Comparison of ENCODE assay signal across 11 cellular contexts in genomic region chr1:117967900-117968299, GRCh38. TPM values are rescaled to one million over a fixed set of nuclear protein-coding genes. Genes with fewer than 3 reads are reported as not detected.
DNase-seq lines count a peak whose midpoint lies in the region; ATAC-seq and TF ChIP-seq lines count a peak whose summit lies in the region.
"Had no signal": no experiment of that assay in that cellular context is flagged by ENCODE, and none has a peak within 500 bp of the region (broad histone marks: within the 10 kb centered on the region; RNA-seq: fewer than 3 reads in every experiment).

No MANE protein-coding gene starts in this region.

- no peak for TF ChIP-seq EP300 in gastroesophageal sphincter (IDR thresholded peaks at IDR 0.05)

- POLR2A ChIA-PET in A673 (lab: Charles Lee; ENCODE audit: low non-redundant PET): no interaction called here

- H3K27ac Mint-ChIP-seq in activated T-helper 1 cell treated with anti-CD3 and anti-CD28 coated beads, Interleukin-12 subunit alpha, Interleukin-12 subunit beta, Interleukin-2, Interleukin-4 antibody, amounts not matched to agents 30 ng/mL and 10 ng/mL and 1 ng/mL, durations not matched to agents 14 hours and 24 hours and 36 hours: no peak overlapping the region
- H3K27ac Mint-ChIP-seq: activated T-cell treated with anti-CD3 and anti-CD28 coated beads, Interleukin-2, amount 50 U/mL, for 72 hours had no signal

- H3K9me3 Mint-ChIP-seq in activated T-helper 1 cell treated with anti-CD3 and anti-CD28 coated beads, Interleukin-12 subunit alpha, Interleukin-12 subunit beta, Interleukin-2, Interleukin-4 antibody, amounts not matched to agents 30 ng/mL and 10 ng/mL and 1 ng/mL, durations not matched to agents 14 hours and 24 hours and 36 hours: no peaks in the 10 kb centered on the region
- H3K9me3 Mint-ChIP-seq: activated T-cell treated with anti-CD3 and anti-CD28 coated beads, Interleukin-2, amount 50 U/mL, for 72 hours; central memory CD8-positive, alpha-beta T cell; WTC11 had no signal

- DNase-seq in A673 (ENCODE audit: low spot score) (peak; percentile 50), LNCaP clone FGC (ENCODE audit: low read depth) (peak; percentile 51), RPMI8226 (peak; percentile 35), fibroblast of pulmonary artery (ENCODE audit: low read depth) (peak; percentile 49), Right ventricle myocardium inferior (ENCODE audit: missing footprints) (no peak)
- no peak for DNase-seq in activated T-helper 1 cell treated with anti-CD3 and anti-CD28 coated beads, Interleukin-12 subunit alpha, Interleukin-12 subunit beta, Interleukin-2, Interleukin-4 antibody, amounts not matched to agents 30 ng/mL and 10 ng/mL and 1 ng/mL, durations not matched to agents 14 hours and 24 hours and 36 hours (ENCODE audit: low spot score)
- DNase-seq: activated T-cell treated with anti-CD3 and anti-CD28 coated beads, Interleukin-2, amount 50 U/mL, for 72 hours had no signal

- H3K36me3 ChIP-seq in A673 (ENCODE audit: insufficient read depth, low read length, poor library complexity, severe bottlenecking): no peaks in the 10 kb centered on the region
- H3K36me3 ChIP-seq in gastroesophageal sphincter: peaks cover 0 to 2% of the 10 kb centered on the region in 2 donors

- peaks cover 10% of the 10 kb centered on the region for H3K4me1 ChIP-seq in A673 (ENCODE audit: insufficient read depth, low read length, poor library complexity, severe bottlenecking)
- no peaks in the 10 kb centered on the region for H3K4me1 ChIP-seq in gastroesophageal sphincter

- no TSS peak for BruUV-seq in A673 (replicated peaks; lab: Mats Ljungman, UMichigan)

- intact Hi-C loops in A673 (cut with micrococcal nuclease; ENCODE audit: unreplicated experiment): no loop called here
- intact Hi-C loops in activated T-helper 1 cell treated with anti-CD3 and anti-CD28 coated beads, Interleukin-12 subunit alpha, Interleukin-12 subunit beta, Interleukin-2, Interleukin-4 antibody, amounts not matched to agents 30 ng/mL and 10 ng/mL and 1 ng/mL, durations not matched to agents 14 hours and 24 hours and 36 hours (cut with micrococcal nuclease): no loop called here
- intact Hi-C loops in Right ventricle myocardium inferior (cut with DNase I): no loop called here

- H3K4me3 ChIP-seq in A673 (ENCODE audit: low read depth, low read length, poor library complexity, severe bottlenecking) (no peak overlapping the region), LNCaP clone FGC (ENCODE audit: low read depth, low read length) (no peak overlapping the region), fibroblast of pulmonary artery (replicated peaks; ENCODE audit: low read depth, low read length) (no peak overlapping the region), gastroesophageal sphincter (no peak overlapping the region)

- no peaks in the 10 kb centered on the region for H3K9me3 ChIP-seq in A673 (ENCODE audit: low read depth, low read length, poor library complexity, severe bottlenecking)
- H3K9me3 ChIP-seq in gastroesophageal sphincter: no peaks in the 10 kb centered on the region

- no peaks in the 10 kb centered on the region for H3K27me3 Mint-ChIP-seq in activated T-helper 1 cell treated with anti-CD3 and anti-CD28 coated beads, Interleukin-12 subunit alpha, Interleukin-12 subunit beta, Interleukin-2, Interleukin-4 antibody, amounts not matched to agents 30 ng/mL and 10 ng/mL and 1 ng/mL, durations not matched to agents 14 hours and 24 hours and 36 hours (ENCODE audit: insufficient read depth)

- H3K4me3 Mint-ChIP-seq in activated T-helper 1 cell treated with anti-CD3 and anti-CD28 coated beads, Interleukin-12 subunit alpha, Interleukin-12 subunit beta, Interleukin-2, Interleukin-4 antibody, amounts not matched to agents 30 ng/mL and 10 ng/mL and 1 ng/mL, durations not matched to agents 14 hours and 24 hours and 36 hours: no peak overlapping the region
- H3K4me3 Mint-ChIP-seq: activated T-cell treated with anti-CD3 and anti-CD28 coated beads, Interleukin-2, amount 50 U/mL, for 72 hours; central memory CD8-positive, alpha-beta T cell; WTC11 had no signal

- peaks cover 13% of the 10 kb centered on the region for H3K4me1 Mint-ChIP-seq in activated T-helper 1 cell treated with anti-CD3 and anti-CD28 coated beads, Interleukin-12 subunit alpha, Interleukin-12 subunit beta, Interleukin-2, Interleukin-4 antibody, amounts not matched to agents 30 ng/mL and 10 ng/mL and 1 ng/mL, durations not matched to agents 14 hours and 24 hours and 36 hours (ENCODE audit: low read depth)
- H3K4me1 Mint-ChIP-seq: central memory CD8-positive, alpha-beta T cell had no signal

- TF ChIP-seq POLR2A in gastroesophageal sphincter (IDR thresholded peaks at IDR 0.05): no peak

- H3K36me3 Mint-ChIP-seq in activated T-helper 1 cell treated with anti-CD3 and anti-CD28 coated beads, Interleukin-12 subunit alpha, Interleukin-12 subunit beta, Interleukin-2, Interleukin-4 antibody, amounts not matched to agents 30 ng/mL and 10 ng/mL and 1 ng/mL, durations not matched to agents 14 hours and 24 hours and 36 hours (ENCODE audit: low read depth): peaks cover 6% of the 10 kb centered on the region
- H3K36me3 Mint-ChIP-seq: WTC11 had no signal

- peak overlapping the region; percentile 64 for H3K27ac ChIP-seq in A673 (ENCODE audit: low read depth, low read length, poor library complexity, severe bottlenecking)
- H3K27ac ChIP-seq in gastroesophageal sphincter: no peak overlapping the region

- H3K27me3 ChIP-seq in A673 (replicated peaks; ENCODE audit: insufficient read depth, low read depth, low read length, poor library complexity): no peaks in the 10 kb centered on the region
- no peaks in the 10 kb centered on the region for H3K27me3 ChIP-seq in gastroesophageal sphincter

- WGBS in gastroesophageal sphincter (ENCODE audit: low coverage in 1 of 2), 2 donors: 22 to 24% methylated on average over 2 of the region's 2 CpGs

- TF ChIP-seq CTCF in A673 (conservative IDR thresholded peaks at IDR 0.05; ENCODE audit: low read depth, low read length) (no peak), LNCaP clone FGC (IDR thresholded peaks at IDR 0.05; ENCODE audit: control insufficient read depth, extremely low read depth, insufficient read depth) (no peak), fibroblast of pulmonary artery (IDR thresholded peaks at IDR 0.05; ENCODE audit: low read length, missing control alignments) (no peak), gastroesophageal sphincter (IDR thresholded peaks at IDR 0.05) (no peak)

- ATAC-seq in gastroesophageal sphincter (no peak), GM18867 (IDR thresholded peaks at IDR 0.05; ENCODE audit: unreplicated experiment) (no peak), Right ventricle myocardium inferior (no peak)
- ATAC-seq: activated T-cell treated with anti-CD3 and anti-CD28 coated beads, Interleukin-2, amount 50 U/mL, for 72 hours had no signal

- CTCF ChIA-PET in A673 (lab: Charles Lee): no interaction called here

RNA-seq across cellular contexts. Expression of gene WDR3, which starts 38.4 kb away (rescaled TPM):
- total RNA-seq in A673 (2021): 57.4 and 70.1 TPM in 2 replicates
- 10 to 100 TPM in 3 of 4 donors, 1 to 10 TPM in 1; 6.9 to 15.9 (median 11.7) TPM for total RNA-seq in gastroesophageal sphincter
- total RNA-seq in activated T-helper 1 cell treated with anti-CD3 and anti-CD28 coated beads, Interleukin-12 subunit alpha, Interleukin-12 subunit beta, Interleukin-2, Interleukin-4 antibody, amounts not matched to agents 30 ng/mL and 10 ng/mL and 1 ng/mL, durations not matched to agents 14 hours and 24 hours and 36 hours: 68.3 and 72.8 TPM in 2 replicates
- total RNA-seq in Right ventricle myocardium inferior: 11.7 TPM

RNA-seq across cellular contexts. Expression of gene GDAP2, which starts 38.5 kb away (rescaled TPM):
- total RNA-seq in A673 (2021): 23.5 and 26.7 TPM in 2 replicates
- 10 to 100 TPM; 23.6 to 37.4 (median 31.2) TPM for total RNA-seq in gastroesophageal sphincter
- 21.4 and 29.0 TPM in 2 replicates for total RNA-seq in activated T-helper 1 cell treated with anti-CD3 and anti-CD28 coated beads, Interleukin-12 subunit alpha, Interleukin-12 subunit beta, Interleukin-2, Interleukin-4 antibody, amounts not matched to agents 30 ng/mL and 10 ng/mL and 1 ng/mL, durations not matched to agents 14 hours and 24 hours and 36 hours
- 15.9 TPM for total RNA-seq in Right ventricle myocardium inferior

Comparison
In these comparisons a context has a peak if more than half of its experiments do, and no peak if none do; other contexts are left out.
1. DNase-seq: peak in A673 (single experiment), LNCaP clone FGC (single experiment), RPMI8226 (single experiment) and fibroblast of pulmonary artery (single experiment); none in activated T-helper 1 cell treated with anti-CD3 and anti-CD28 coated beads, Interleukin-12 subunit alpha, Interleukin-12 subunit beta, Interleukin-2, Interleukin-4 antibody, amounts not matched to agents 30 ng/mL and 10 ng/mL and 1 ng/mL, durations not matched to agents 14 hours and 24 hours and 36 hours (single experiment) and Right ventricle myocardium inferior (single experiment).